1 cellular context compared by ENCODE assay signal in genomic region chr5:132026516-132027008, GRCh38.
TF ChIP-seq lines count a peak whose summit lies in the region.

No MANE protein-coding gene starts in this region.

TF ChIP-seq in HepG2, 621 proteins besides CTCF, POLR2A, EP300 and RAD21:
- peak; percentile 72 for TF ChIP-seq CREB1 (IDR thresholded peaks at IDR 0.05)
- TF ChIP-seq CREB1 (CRISPR knock-in tag; IDR thresholded peaks at IDR 0.05) = no peak
- no peak for TF ChIP-seq ZNF580 (CRISPR knock-in tag; IDR thresholded peaks at IDR 0.05; ENCODE audit: borderline replicate concordance, low read depth)
- TF ChIP-seq REXO4 (CRISPR knock-in tag; IDR thresholded peaks at IDR 0.05; ENCODE audit: borderline replicate concordance) = no peak
- no peak for TF ChIP-seq GATAD2A (CRISPR knock-in tag; IDR thresholded peaks at IDR 0.05)
